1 cellular context compared by ENCODE assay signal in genomic region chr19:11538232-11539036, GRCh38.
A peak's percentile ranks its signal among the peaks of the same experiment; 100 is the strongest.
TF ChIP-seq lines count a peak whose summit lies in the region.

Gene CNN1, plus strand, starts transcription at chr19:11538851. Its CDS starts 77 bp downstream, at chr19:11538928.

TF ChIP-seq in HEK293, 187 proteins besides CTCF, POLR2A, EP300 and RAD21 (continued from another document and continues in another):
- no peak for TF ChIP-seq ZNF311 (tag by site-specific recombination; IDR thresholded peaks at IDR 0.05; ENCODE audit: borderline replicate concordance)
- no peak for TF ChIP-seq PRDM4 (tag by site-specific recombination; IDR thresholded peaks at IDR 0.05)
- no peak for TF ChIP-seq ZNF23 (tag by site-specific recombination; IDR thresholded peaks at IDR 0.05; ENCODE audit: borderline replicate concordance)
- TF ChIP-seq TRIM28 (IDR thresholded peaks at IDR 0.05; ENCODE audit: borderline replicate concordance, low read length): no peak
- TF ChIP-seq ZNF555 (tag by site-specific recombination; conservative IDR thresholded peaks at IDR 0.05): no peak
- TF ChIP-seq ZNF398 (tag by site-specific recombination; IDR thresholded peaks at IDR 0.05): peak; percentile 96
- TF ChIP-seq ZNF76 (tag by site-specific recombination; IDR thresholded peaks at IDR 0.05; ENCODE audit: borderline replicate concordance, low read depth): no peak
- TF ChIP-seq SP3 (tag by site-specific recombination; IDR thresholded peaks at IDR 0.05): peak; percentile 53; the same call in 1 of the 2 replicates
- TF ChIP-seq ZNF302 (tag by site-specific recombination; IDR thresholded peaks at IDR 0.05; ENCODE audit: low read depth): no peak
- no peak for TF ChIP-seq ZNF792 (tag by site-specific recombination; IDR thresholded peaks at IDR 0.05)
- TF ChIP-seq ZNF658 (tag by site-specific recombination; IDR thresholded peaks at IDR 0.05): no peak
- TF ChIP-seq HIC1 (tag by site-specific recombination; IDR thresholded peaks at IDR 0.05): no peak
- no peak for TF ChIP-seq ZSCAN4 (tag by site-specific recombination; IDR thresholded peaks at IDR 0.05)
- no peak for TF ChIP-seq ZNF140 (tag by site-specific recombination; IDR thresholded peaks at IDR 0.05)
- TF ChIP-seq PRDM6 (tag by site-specific recombination; IDR thresholded peaks at IDR 0.05): no peak
- 0 out of 2 replicates have a peak, but pooled peaks have one; percentile 17 for TF ChIP-seq KLF8 (tag by site-specific recombination; IDR thresholded peaks at IDR 0.05)
- 0 out of 2 replicates have a peak, but pooled peaks have one; percentile 31 for TF ChIP-seq GLIS2 (tag by site-specific recombination; IDR thresholded peaks at IDR 0.05)
- TF ChIP-seq ZNF426 (tag by site-specific recombination; IDR thresholded peaks at IDR 0.05): no peak
- TF ChIP-seq ZNF776 (tag by site-specific recombination; IDR thresholded peaks at IDR 0.05; ENCODE audit: borderline replicate concordance): no peak
- no peak for TF ChIP-seq ZNF274 (IDR thresholded peaks at IDR 0.05; ENCODE audit: low read length)
- TF ChIP-seq ZNF274 (tag by site-specific recombination; IDR thresholded peaks at IDR 0.05; ENCODE audit: borderline replicate concordance): no peak
- TF ChIP-seq ZNF692 (tag by site-specific recombination; IDR thresholded peaks at IDR 0.05): no peak
- no peak for TF ChIP-seq FEZF1 (tag by site-specific recombination; IDR thresholded peaks at IDR 0.05)
- no peak for TF ChIP-seq ZNF768 (tag by site-specific recombination; IDR thresholded peaks at IDR 0.05)
- no peak for TF ChIP-seq ZNF423 (tag by site-specific recombination; IDR thresholded peaks at IDR 0.05)
- TF ChIP-seq ZNF26 (tag by site-specific recombination; IDR thresholded peaks at IDR 0.05): no peak
- TF ChIP-seq MZF1 (tag by site-specific recombination; IDR thresholded peaks at IDR 0.05; ENCODE audit: borderline replicate concordance): no peak
- no peak for TF ChIP-seq ZNF112 (tag by site-specific recombination; IDR thresholded peaks at IDR 0.05)
- no peak for TF ChIP-seq ZNF560 (tag by site-specific recombination; IDR thresholded peaks at IDR 0.05; ENCODE audit: borderline replicate concordance)
- no peak for TF ChIP-seq ZNF37A (tag by site-specific recombination; IDR thresholded peaks at IDR 0.05)
- peak; percentile 20; the same call in 1 of the 2 replicates for TF ChIP-seq EGR2 (tag by site-specific recombination; IDR thresholded peaks at IDR 0.05; ENCODE audit: low read depth)
- TF ChIP-seq PATZ1 (tag by site-specific recombination; IDR thresholded peaks at IDR 0.05): peak; percentile 61
- no peak for TF ChIP-seq ZNF335 (tag by site-specific recombination; conservative IDR thresholded peaks at IDR 0.05)
- TF ChIP-seq ZNF394 (tag by site-specific recombination; IDR thresholded peaks at IDR 0.05; ENCODE audit: borderline replicate concordance): no peak
- TF ChIP-seq GLIS1 (tag by site-specific recombination; IDR thresholded peaks at IDR 0.05): peak; percentile 73
- no peak for TF ChIP-seq ZNF610 (tag by site-specific recombination; IDR thresholded peaks at IDR 0.05; ENCODE audit: borderline replicate concordance)
- no peak for TF ChIP-seq ZBTB26 (tag by site-specific recombination; optimal IDR thresholded peaks at IDR 0.05)
- TF ChIP-seq ZNF777 (tag by site-specific recombination; IDR thresholded peaks at IDR 0.05; ENCODE audit: borderline replicate concordance): no peak
- TF ChIP-seq ZNF175 (tag by site-specific recombination; IDR thresholded peaks at IDR 0.05): no peak
- no peak for TF ChIP-seq REPIN1 (tag by site-specific recombination; IDR thresholded peaks at IDR 0.05; ENCODE audit: low read depth)
- peak; percentile 74 for TF ChIP-seq ZBTB21 (tag by site-specific recombination; IDR thresholded peaks at IDR 0.05)
- TF ChIP-seq ZNF341 (tag by site-specific recombination; IDR thresholded peaks at IDR 0.05; ENCODE audit: low read depth): 0 out of 2 replicates have a peak, but pooled peaks have one; percentile 19
- no peak for TF ChIP-seq ZSCAN18 (tag by site-specific recombination; IDR thresholded peaks at IDR 0.05)
- TF ChIP-seq ZFHX2 (tag by site-specific recombination; conservative IDR thresholded peaks at IDR 0.05): peak; percentile 51
- no peak for TF ChIP-seq ZNF707 (tag by site-specific recombination; IDR thresholded peaks at IDR 0.05)
- no peak for TF ChIP-seq ZNF596 (tag by site-specific recombination; IDR thresholded peaks at IDR 0.05)
